25 cellular contexts compared by ENCODE assay signal in the genomic region with DNA sequence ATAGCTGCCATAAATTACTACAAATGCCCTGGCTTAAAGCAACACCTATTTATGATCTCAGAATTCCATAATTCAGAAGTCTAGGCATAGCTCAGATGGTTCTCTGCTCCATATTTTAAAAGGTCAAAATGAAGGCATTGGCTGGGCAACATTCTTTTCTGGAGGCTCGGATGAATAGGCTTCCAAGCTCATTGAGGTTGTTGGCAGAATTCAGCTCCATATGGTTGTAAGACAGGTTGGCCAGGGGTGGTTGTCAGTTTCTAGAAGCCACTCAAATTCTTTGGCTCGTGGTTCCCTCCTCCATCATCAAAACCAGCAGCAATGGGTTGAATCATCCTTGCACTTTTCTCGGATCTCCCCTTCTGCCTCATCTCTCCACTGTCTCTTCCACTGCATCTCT. TPM values are rescaled to one million over a fixed set of nuclear protein-coding genes. Genes with fewer than 3 reads are reported as not detected.
DNase-seq lines count a peak whose midpoint lies in the region; ATAC-seq and TF ChIP-seq lines count a peak whose summit lies in the region.
"Had no signal": no experiment of that assay in that cellular context is flagged by ENCODE, and none has a peak within 500 bp of the region (broad histone marks: within the 10 kb centered on the region; RNA-seq: fewer than 3 reads in every experiment).

No MANE protein-coding gene starts in this region.

- no peaks in the 10 kb centered on the region for H3K9me3 Mint-ChIP-seq in activated T-helper 17 cell treated with anti-CD3 and anti-CD28 coated beads, Interleukin-2, amount 50 U/mL, for 72 hours
- H3K9me3 Mint-ChIP-seq in naive thymus-derived CD8-positive, alpha-beta T cell = no peaks in the 10 kb centered on the region
- H3K9me3 Mint-ChIP-seq: CD4-positive, alpha-beta T cell; IgD-negative memory B cell had no signal

- 0 out of 2 replicates have a peak, but pooled peaks cover 8% of the 10 kb centered on the region for H3K36me3 ChIP-seq in PC-9 (ENCODE audit: low read depth)

- H3K36me3 Mint-ChIP-seq in activated T-helper 17 cell treated with anti-CD3 and anti-CD28 coated beads, Interleukin-2, amount 50 U/mL, for 72 hours (ENCODE audit: low read depth) = peaks cover 27% of the 10 kb centered on the region
- peaks cover under 1 to 20% (median 4%) of the 10 kb centered on the region in 3 donors for H3K36me3 Mint-ChIP-seq in naive thymus-derived CD8-positive, alpha-beta T cell

- H3K4me1 Mint-ChIP-seq in activated T-helper 17 cell treated with anti-CD3 and anti-CD28 coated beads, Interleukin-2, amount 50 U/mL, for 72 hours = peaks cover 6% of the 10 kb centered on the region
- peaks cover 14 to 41% (median 25%) of the 10 kb centered on the region in 4 donors for H3K4me1 Mint-ChIP-seq in naive thymus-derived CD8-positive, alpha-beta T cell

- H4K20me1 ChIP-seq in PC-9 (ENCODE audit: insufficient read depth) = no peaks in the 10 kb centered on the region

- H3K27me3 Mint-ChIP-seq in activated T-helper 17 cell treated with anti-CD3 and anti-CD28 coated beads, Interleukin-2, amount 50 U/mL, for 72 hours = no peaks in the 10 kb centered on the region
- H3K27me3 Mint-ChIP-seq in naive thymus-derived CD8-positive, alpha-beta T cell = peaks cover 0 to 2% (median 0%) of the 10 kb centered on the region in 5 donors
- H3K27me3 Mint-ChIP-seq: CD4-positive, alpha-beta T cell; IgD-negative memory B cell had no signal

- CTCF ChIA-PET in PC-9 (lab: Charles Lee) = no interaction called here

- H3K9me2 ChIP-seq in PC-9 (ENCODE audit: insufficient read depth) = no peaks in the 10 kb centered on the region

- H3K4me1 ChIP-seq in PC-9 (replicated peaks; ENCODE audit: insufficient read depth) = no peaks in the 10 kb centered on the region
- H3K4me1 ChIP-seq: SJCRH30 had no signal

- ATAC-seq in activated T-helper 17 cell treated with anti-CD3 and anti-CD28 coated beads, Interleukin-2, amount 50 U/mL, for 72 hours (replicated peaks) = peak; percentile 35
- no peak for ATAC-seq in naive thymus-derived CD8-positive, alpha-beta T cell
- ATAC-seq: PC-3, Right ventricle myocardium inferior, SK-N-SH treated with all-trans-retinoic acid at 6 μM for 48 hours had no signal

- POLR2A ChIA-PET in naive thymus-derived CD8-positive, alpha-beta T cell (lab: Charles Lee) = no interaction called here
- POLR2A ChIA-PET in PC-9 (lab: Charles Lee; ENCODE audit: unreplicated experiment) = no interaction called here

- DNase-seq in AG10803 (ENCODE audit: low read depth) = peak; percentile 63
- peak; percentile 17 for DNase-seq in DMS 273 treated with DMSO at 0.1 percent for 48 hours (lab: John Stamatoyannopoulos, UW)
- no peak for DNase-seq in naive thymus-derived CD8-positive, alpha-beta T cell
- no peak for DNase-seq in hypothalamus (lab: John Stamatoyannopoulos, UW)
- DNase-seq in PC-9 = no peak
- no peak for DNase-seq in stimulated activated CD8-positive, alpha-beta memory T cell treated with anti-CD3 and anti-CD28 coated beads, Interleukin-4, amount 100 ng/mL, for 48 hours
- DNase-seq: AML-193; CD4-positive, alpha-beta T cell; DMS79 treated with DMSO at 0.1 percent for 48 hours; GM23248; H7; MV-4-11; NCI-H1105; NCI-H1436 treated with DMSO at 0.1 percent for 48 hours; NCI-H187 treated with DMSO at 0.1 percent for 48 hours; NCI-H526; NK-92 treated with Interleukin-12 subunit alpha and Interleukin-12 subunit beta, amount 100 ng/mL, for 24 hours; PC-3; SJCRH30 had no signal

- intact Hi-C loops in PC-9 (cut with micrococcal nuclease; ENCODE audit: unreplicated experiment) = no loop called here

- no peak overlapping the region for H3K27ac Mint-ChIP-seq in activated T-helper 17 cell treated with anti-CD3 and anti-CD28 coated beads, Interleukin-2, amount 50 U/mL, for 72 hours
- H3K27ac Mint-ChIP-seq in naive thymus-derived CD8-positive, alpha-beta T cell = peak overlapping the region in 6 of 10 donors; percentile 13 to 81 (median 56)
- H3K27ac Mint-ChIP-seq: CD4-positive, alpha-beta T cell; IgD-negative memory B cell had no signal

- no peaks in the 10 kb centered on the region for H3K79me2 ChIP-seq in PC-9 (ENCODE audit: low read depth)

- TF ChIP-seq CTCF in AG10803 (conservative IDR thresholded peaks at IDR 0.05; ENCODE audit: low read length) = no peak
- TF ChIP-seq CTCF in PC-9 (conservative IDR thresholded peaks at IDR 0.05) = no peak

- H3F3A ChIP-seq in PC-9 (ENCODE audit: insufficient read depth, low read depth) = no peaks in the 10 kb centered on the region

- no peak overlapping the region for H2AFZ ChIP-seq in PC-9
- H2AFZ ChIP-seq: GM23248 had no signal

- no peak overlapping the region for H3K4me3 Mint-ChIP-seq in activated T-helper 17 cell treated with anti-CD3 and anti-CD28 coated beads, Interleukin-2, amount 50 U/mL, for 72 hours
- H3K4me3 Mint-ChIP-seq in naive thymus-derived CD8-positive, alpha-beta T cell = no peak overlapping the region
- H3K4me3 Mint-ChIP-seq: CD4-positive, alpha-beta T cell had no signal

- no peak overlapping the region for H3K4me2 ChIP-seq in PC-9

- no peak overlapping the region for H3K27ac ChIP-seq in PC-9
- H3K27ac ChIP-seq: BLaER1 treated with 17β-estradiol and CSF1 and Interleukin-3, amounts not matched to agents 10 nM and 100 nM; GM23248; HL-60; SJCRH30 had no signal

- H3K4me3 ChIP-seq in AG10803 (ENCODE audit: low read length) (no peak overlapping the region), PC-9 (no peak overlapping the region)
- H3K4me3 ChIP-seq: BLaER1 treated with 17β-estradiol and CSF1 and Interleukin-3, amounts not matched to agents 10 nM and 100 nM; GM23248; SJCRH30 had no signal

- no peaks in the 10 kb centered on the region for H3K9me3 ChIP-seq in PC-9 (ENCODE audit: insufficient read depth, low read depth)
- H3K9me3 ChIP-seq: BLaER1 treated with 17β-estradiol and CSF1 and Interleukin-3, amounts not matched to agents 10 nM and 100 nM had no signal

- H3K27me3 ChIP-seq in PC-9 (ENCODE audit: insufficient read depth, low read depth) = no peaks in the 10 kb centered on the region
- H3K27me3 ChIP-seq: BLaER1 treated with 17β-estradiol and CSF1 and Interleukin-3, amounts not matched to agents 10 nM and 100 nM; SJCRH30 had no signal

- no TSS peak for BruUV-seq in PC-9 (replicated peaks; lab: Mats Ljungman, UMichigan)

RNA-seq across cellular contexts. Expression of gene TGFBR1, which starts 49.4 kb away (rescaled TPM):
- 10 to 100 TPM; 56.0 to 56.3 TPM for total RNA-seq in activated T-helper 17 cell treated with anti-CD3 and anti-CD28 coated beads, Interleukin-2, amount 50 U/mL, for 72 hours
- 10 to 100 TPM; 43.6 to 45.3 TPM for total RNA-seq in naive thymus-derived CD8-positive, alpha-beta T cell
- polyA plus RNA-seq in naive thymus-derived CD8-positive, alpha-beta T cell = 10 to 100 TPM; 19.2 to 23.6 (median 22.3) TPM
- total RNA-seq in PC-9 (2021) = 17.1 and 18.3 TPM in 2 replicates

Comparison
In these comparisons a context has a peak if more than half of its experiments do, and no peak if none do; other contexts are left out.
1. DNase-seq: peak in AG10803 (single experiment) and DMS 273 treated with DMSO at 0.1 percent for 48 hours (single experiment); none in naive thymus-derived CD8-positive, alpha-beta T cell (0 of 10), hypothalamus (0 of 51), PC-9 (0 of 2) and stimulated activated CD8-positive, alpha-beta memory T cell treated with anti-CD3 and anti-CD28 coated beads, Interleukin-4, amount 100 ng/mL, for 48 hours (single experiment).